24 cellular contexts compared by ENCODE assay signal in genomic region chr12:121708313-121709063, GRCh38. TPM values are rescaled to one million over a fixed set of nuclear protein-coding genes. Genes with fewer than 3 reads are reported as not detected.
"Had no signal": no experiment of that assay in that cellular context is flagged by ENCODE, and none has a peak within 500 bp of the region (broad histone marks: within the 10 kb centered on the region; RNA-seq: fewer than 3 reads in every experiment).

No MANE protein-coding gene starts in this region.

- H3K27ac Mint-ChIP-seq: activated naive CD8-positive, alpha-beta T cell treated with anti-CD3 and anti-CD28 coated beads for 36 hours; activated T-cell treated with anti-CD3 and anti-CD28 coated beads, Interleukin-2, amount 50 U/mL, for 72 hours; dendritic cell treated with granulocyte-macrophage colony-stimulating factor and Interleukin-4, amounts not matched to agents 40 ng/mL and 50 ng/mL, for 4 days; stimulated activated effector memory CD8-positive, alpha-beta T cell treated with anti-CD3 and anti-CD28 coated beads, Interleukin-12 subunit alpha, Interleukin-12 subunit beta, amount 100 ng/mL, for 72 hours had no signal

- H3K4me1 ChIP-seq: pancreas had no signal

- H3K9me3 Mint-ChIP-seq: activated naive CD8-positive, alpha-beta T cell treated with anti-CD3 and anti-CD28 coated beads for 36 hours; activated T-cell treated with anti-CD3 and anti-CD28 coated beads, Interleukin-2, amount 50 U/mL, for 72 hours; dendritic cell treated with granulocyte-macrophage colony-stimulating factor and Interleukin-4, amounts not matched to agents 40 ng/mL and 50 ng/mL, for 4 days; naive thymus-derived CD8-positive, alpha-beta T cell; stimulated activated effector memory CD8-positive, alpha-beta T cell treated with anti-CD3 and anti-CD28 coated beads, Interleukin-12 subunit alpha, Interleukin-12 subunit beta, amount 100 ng/mL, for 72 hours had no signal

- FAIRE-seq: islet of Langerhans, pancreas had no signal

- H3K36me3 ChIP-seq: cardiac muscle cell, neutrophil, pancreas, sigmoid colon, stomach, vagina had no signal

- H3K36me3 Mint-ChIP-seq: activated naive CD8-positive, alpha-beta T cell treated with anti-CD3 and anti-CD28 coated beads for 36 hours; stimulated activated effector memory CD8-positive, alpha-beta T cell treated with anti-CD3 and anti-CD28 coated beads, Interleukin-12 subunit alpha, Interleukin-12 subunit beta, amount 100 ng/mL, for 72 hours had no signal

- ATAC-seq: activated T-cell treated with anti-CD3 and anti-CD28 coated beads, Interleukin-2, amount 50 U/mL, for 72 hours; left cardiac atrium; naive thymus-derived CD8-positive, alpha-beta T cell; pancreas; stimulated activated effector memory CD8-positive, alpha-beta T cell treated with anti-CD3 and anti-CD28 coated beads, Interleukin-12 subunit alpha, Interleukin-12 subunit beta, amount 100 ng/mL, for 72 hours had no signal

- H3K27me3 Mint-ChIP-seq: activated naive CD8-positive, alpha-beta T cell treated with anti-CD3 and anti-CD28 coated beads for 36 hours; naive thymus-derived CD8-positive, alpha-beta T cell had no signal

- H3K4me3 ChIP-seq: cardiac muscle cell, pancreas, sigmoid colon, stomach, vagina had no signal

- H3K4me3 Mint-ChIP-seq: activated naive CD8-positive, alpha-beta T cell treated with anti-CD3 and anti-CD28 coated beads for 36 hours; activated T-cell treated with anti-CD3 and anti-CD28 coated beads, Interleukin-2, amount 50 U/mL, for 72 hours; dendritic cell treated with granulocyte-macrophage colony-stimulating factor and Interleukin-4, amounts not matched to agents 40 ng/mL and 50 ng/mL, for 4 days; naive thymus-derived CD8-positive, alpha-beta T cell; stimulated activated effector memory CD8-positive, alpha-beta T cell treated with anti-CD3 and anti-CD28 coated beads, Interleukin-12 subunit alpha, Interleukin-12 subunit beta, amount 100 ng/mL, for 72 hours had no signal

- H3K9me3 ChIP-seq: neutrophil, pancreas, sigmoid colon, stomach, vagina had no signal

- DNase-seq: activated CD4-positive, alpha-beta T cell treated with anti-CD3 and anti-CD28 coated beads, Interleukin-2, amount 50 U/mL, for 1 hour; activated CD4-positive, CD25-positive, alpha-beta regulatory T cell treated with anti-CD3 and anti-CD28 coated beads, Interleukin-2, amount 50 U/mL, for 72 hours; activated CD8-positive, alpha-beta memory T cell treated with anti-CD3 and anti-CD28 coated beads for 24 hours; activated CD8-positive, alpha-beta memory T cell treated with anti-CD3 and anti-CD28 coated beads, Interleukin-2, amount 50 U/mL, for 48 hours; activated gamma-delta T cell treated with Interleukin-2 at 50 U/mL for 16 hours; activated naive CD8-positive, alpha-beta T cell treated with anti-CD3 and anti-CD28 coated beads for 36 hours; activated T-cell treated with anti-CD3 and anti-CD28 coated beads, Interleukin-2, amount 50 U/mL, for 72 hours; amniotic stem cell; effector CD8-positive, alpha-beta T cell; foreskin fibroblast; hippocampal formation; left cardiac atrium; mesenchymal stem cell; naive thymus-derived CD8-positive, alpha-beta T cell; sigmoid colon; stimulated activated CD4-positive, alpha-beta T cell treated with anti-CD3 and anti-CD28 coated beads, Interleukin-4, amount 100 ng/mL, for 24 hours; stomach had no signal

- H3K27me3 ChIP-seq: cardiac muscle cell, pancreas, sigmoid colon, stomach, vagina had no signal

- H3K27ac ChIP-seq: neutrophil, pancreas, vagina had no signal

RNA-seq across cellular contexts. Expression of gene MORN3, which starts 39.0 kb away (rescaled TPM):
- total RNA-seq: sigmoid colon, vagina had no signal
